Comparison of ENCODE assay signal across 1 cellular context in the genomic region with DNA sequence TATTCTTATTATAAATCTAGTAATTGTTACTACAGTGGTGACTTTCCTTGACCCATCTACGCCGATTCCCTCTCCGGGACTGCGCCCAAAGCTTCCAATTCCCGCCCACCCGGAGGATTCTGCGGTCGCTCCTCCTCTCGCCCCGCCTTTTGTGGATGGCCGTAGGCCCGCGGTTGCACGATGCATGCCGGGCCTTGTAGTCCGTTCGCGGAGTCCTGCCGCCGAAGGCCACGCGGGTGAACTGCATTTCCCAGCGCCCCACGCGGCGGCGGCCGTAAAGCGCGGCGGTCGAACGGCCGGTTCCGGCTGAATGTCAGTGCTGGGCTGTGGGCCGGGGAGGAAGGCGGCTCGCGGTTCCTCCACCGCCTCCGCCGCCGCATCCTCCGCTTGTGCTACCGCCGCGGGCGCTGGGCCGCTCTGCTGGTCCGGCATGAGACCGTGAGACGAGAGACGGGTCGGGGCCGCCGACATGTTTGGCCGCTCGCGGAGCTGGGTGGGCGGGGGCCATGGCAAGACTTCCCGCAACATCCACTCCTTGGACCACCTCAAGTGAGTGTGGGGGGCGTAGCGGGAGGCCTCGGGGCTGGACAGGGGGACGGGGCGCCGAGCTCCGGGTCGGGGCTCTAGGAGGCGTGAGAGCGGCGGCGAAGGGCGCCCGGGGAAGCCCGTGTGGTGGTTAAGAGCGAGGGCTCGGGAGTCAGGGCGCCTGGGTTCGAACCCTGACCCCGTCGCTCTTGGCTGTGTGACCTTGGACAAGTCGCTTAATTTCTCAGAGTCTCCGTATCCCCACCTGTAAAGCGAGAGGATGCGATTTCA.
TF ChIP-seq lines count a peak whose summit lies in the region.

A gene with protein sequence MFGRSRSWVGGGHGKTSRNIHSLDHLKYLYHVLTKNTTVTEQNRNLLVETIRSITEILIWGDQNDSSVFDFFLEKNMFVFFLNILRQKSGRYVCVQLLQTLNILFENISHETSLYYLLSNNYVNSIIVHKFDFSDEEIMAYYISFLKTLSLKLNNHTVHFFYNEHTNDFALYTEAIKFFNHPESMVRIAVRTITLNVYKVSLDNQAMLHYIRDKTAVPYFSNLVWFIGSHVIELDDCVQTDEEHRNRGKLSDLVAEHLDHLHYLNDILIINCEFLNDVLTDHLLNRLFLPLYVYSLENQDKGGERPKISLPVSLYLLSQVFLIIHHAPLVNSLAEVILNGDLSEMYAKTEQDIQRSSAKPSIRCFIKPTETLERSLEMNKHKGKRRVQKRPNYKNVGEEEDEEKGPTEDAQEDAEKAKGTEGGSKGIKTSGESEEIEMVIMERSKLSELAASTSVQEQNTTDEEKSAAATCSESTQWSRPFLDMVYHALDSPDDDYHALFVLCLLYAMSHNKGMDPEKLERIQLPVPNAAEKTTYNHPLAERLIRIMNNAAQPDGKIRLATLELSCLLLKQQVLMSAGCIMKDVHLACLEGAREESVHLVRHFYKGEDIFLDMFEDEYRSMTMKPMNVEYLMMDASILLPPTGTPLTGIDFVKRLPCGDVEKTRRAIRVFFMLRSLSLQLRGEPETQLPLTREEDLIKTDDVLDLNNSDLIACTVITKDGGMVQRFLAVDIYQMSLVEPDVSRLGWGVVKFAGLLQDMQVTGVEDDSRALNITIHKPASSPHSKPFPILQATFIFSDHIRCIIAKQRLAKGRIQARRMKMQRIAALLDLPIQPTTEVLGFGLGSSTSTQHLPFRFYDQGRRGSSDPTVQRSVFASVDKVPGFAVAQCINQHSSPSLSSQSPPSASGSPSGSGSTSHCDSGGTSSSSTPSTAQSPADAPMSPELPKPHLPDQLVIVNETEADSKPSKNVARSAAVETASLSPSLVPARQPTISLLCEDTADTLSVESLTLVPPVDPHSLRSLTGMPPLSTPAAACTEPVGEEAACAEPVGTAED (plus strand): TSS at position 316 of the 816 bp plus-strand sequence. CDS start 154 bp downstream, at position 470.

TF ChIP-seq in HEK293, 187 proteins besides CTCF, POLR2A, EP300 and RAD21 (continued from another document and continues in another):
- TF ChIP-seq, protein P1, sequence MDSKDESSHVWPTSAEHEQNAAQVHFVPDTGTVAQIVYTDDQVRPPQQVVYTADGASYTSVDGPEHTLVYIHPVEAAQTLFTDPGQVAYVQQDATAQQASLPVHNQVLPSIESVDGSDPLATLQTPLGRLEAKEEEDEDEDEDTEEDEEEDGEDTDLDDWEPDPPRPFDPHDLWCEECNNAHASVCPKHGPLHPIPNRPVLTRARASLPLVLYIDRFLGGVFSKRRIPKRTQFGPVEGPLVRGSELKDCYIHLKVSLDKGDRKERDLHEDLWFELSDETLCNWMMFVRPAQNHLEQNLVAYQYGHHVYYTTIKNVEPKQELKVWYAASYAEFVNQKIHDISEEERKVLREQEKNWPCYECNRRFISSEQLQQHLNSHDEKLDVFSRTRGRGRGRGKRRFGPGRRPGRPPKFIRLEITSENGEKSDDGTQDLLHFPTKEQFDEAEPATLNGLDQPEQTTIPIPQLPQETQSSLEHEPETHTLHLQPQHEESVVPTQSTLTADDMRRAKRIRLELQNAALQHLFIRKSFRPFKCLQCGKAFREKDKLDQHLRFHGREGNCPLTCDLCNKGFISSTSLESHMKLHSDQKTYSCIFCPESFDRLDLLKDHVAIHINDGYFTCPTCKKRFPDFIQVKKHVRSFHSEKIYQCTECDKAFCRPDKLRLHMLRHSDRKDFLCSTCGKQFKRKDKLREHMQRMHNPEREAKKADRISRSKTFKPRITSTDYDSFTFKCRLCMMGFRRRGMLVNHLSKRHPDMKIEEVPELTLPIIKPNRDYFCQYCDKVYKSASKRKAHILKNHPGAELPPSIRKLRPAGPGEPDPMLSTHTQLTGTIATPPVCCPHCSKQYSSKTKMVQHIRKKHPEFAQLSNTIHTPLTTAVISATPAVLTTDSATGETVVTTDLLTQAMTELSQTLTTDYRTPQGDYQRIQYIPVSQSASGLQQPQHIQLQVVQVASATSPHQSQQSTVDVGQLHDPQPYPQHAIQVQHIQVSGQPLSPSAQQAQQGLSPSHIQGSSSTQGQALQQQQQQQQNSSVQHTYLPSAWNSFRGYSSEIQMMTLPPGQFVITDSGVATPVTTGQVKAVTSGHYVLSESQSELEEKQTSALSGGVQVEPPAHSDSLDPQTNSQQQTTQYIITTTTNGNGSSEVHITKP (tag by site-specific recombination; IDR thresholded peaks at IDR 0.05), result peak; percentile 65
- TF ChIP-seq ZFP41 (tag by site-specific recombination; IDR thresholded peaks at IDR 0.05; ENCODE audit: borderline replicate concordance) (no peak), HOXC10 (CRISPR knock-in tag; IDR thresholded peaks at IDR 0.05) (no peak), PRDM1 (tag by site-specific recombination; IDR thresholded peaks at IDR 0.05) (no peak), ZNF248 (tag by site-specific recombination; IDR thresholded peaks at IDR 0.05) (no peak), SP3 (tag by site-specific recombination; IDR thresholded peaks at IDR 0.05) (peak; percentile 99), ZNF133 (tag by site-specific recombination; IDR thresholded peaks at IDR 0.05) (no peak), ZNF837 (tag by site-specific recombination; IDR thresholded peaks at IDR 0.05) (no peak), ZNF792 (tag by site-specific recombination; IDR thresholded peaks at IDR 0.05) (no peak), ZBTB48 (tag by site-specific recombination; IDR thresholded peaks at IDR 0.05) (no peak), ZNF510 (tag by site-specific recombination; IDR thresholded peaks at IDR 0.05; ENCODE audit: insufficient replicate concordance) (no peak), ZNF585B (tag by site-specific recombination; IDR thresholded peaks at IDR 0.05) (no peak), ZSCAN23 (tag by site-specific recombination; IDR thresholded peaks at IDR 0.05) (no peak), ZNF214 (tag by site-specific recombination; IDR thresholded peaks at IDR 0.05; ENCODE audit: borderline replicate concordance) (no peak), ZNF747 (tag by site-specific recombination; IDR thresholded peaks at IDR 0.05) (no peak), EGR2 (tag by site-specific recombination; IDR thresholded peaks at IDR 0.05; ENCODE audit: low read depth) (peak; percentile 91), ZNF664 (tag by site-specific recombination; IDR thresholded peaks at IDR 0.05) (no peak), ZNF416 (tag by site-specific recombination; IDR thresholded peaks at IDR 0.05) (no peak), ZNF274 (IDR thresholded peaks at IDR 0.05; ENCODE audit: low read length) (no peak), ZNF274 (tag by site-specific recombination; IDR thresholded peaks at IDR 0.05; ENCODE audit: borderline replicate concordance) (no peak), ZNF548 (tag by site-specific recombination; IDR thresholded peaks at IDR 0.05) (no peak), SP2 (tag by site-specific recombination; IDR thresholded peaks at IDR 0.05) (peak; percentile 96), ZNF157 (tag by site-specific recombination; IDR thresholded peaks at IDR 0.05) (no peak), ZNF140 (tag by site-specific recombination; IDR thresholded peaks at IDR 0.05) (no peak), ZNF302 (tag by site-specific recombination; IDR thresholded peaks at IDR 0.05; ENCODE audit: low read depth) (no peak), ZNF701 (tag by site-specific recombination; IDR thresholded peaks at IDR 0.05) (no peak), ZNF426 (tag by site-specific recombination; IDR thresholded peaks at IDR 0.05) (no peak)
- TF ChIP-seq, protein P2, sequence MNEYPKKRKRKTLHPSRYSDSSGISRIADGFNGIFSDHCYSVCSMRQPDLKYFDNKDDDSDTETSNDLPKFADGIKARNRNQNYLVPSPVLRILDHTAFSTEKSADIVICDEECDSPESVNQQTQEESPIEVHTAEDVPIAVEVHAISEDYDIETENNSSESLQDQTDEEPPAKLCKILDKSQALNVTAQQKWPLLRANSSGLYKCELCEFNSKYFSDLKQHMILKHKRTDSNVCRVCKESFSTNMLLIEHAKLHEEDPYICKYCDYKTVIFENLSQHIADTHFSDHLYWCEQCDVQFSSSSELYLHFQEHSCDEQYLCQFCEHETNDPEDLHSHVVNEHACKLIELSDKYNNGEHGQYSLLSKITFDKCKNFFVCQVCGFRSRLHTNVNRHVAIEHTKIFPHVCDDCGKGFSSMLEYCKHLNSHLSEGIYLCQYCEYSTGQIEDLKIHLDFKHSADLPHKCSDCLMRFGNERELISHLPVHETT (tag by site-specific recombination; IDR thresholded peaks at IDR 0.05), result peak; percentile 66
- TF ChIP-seq, protein P3, sequence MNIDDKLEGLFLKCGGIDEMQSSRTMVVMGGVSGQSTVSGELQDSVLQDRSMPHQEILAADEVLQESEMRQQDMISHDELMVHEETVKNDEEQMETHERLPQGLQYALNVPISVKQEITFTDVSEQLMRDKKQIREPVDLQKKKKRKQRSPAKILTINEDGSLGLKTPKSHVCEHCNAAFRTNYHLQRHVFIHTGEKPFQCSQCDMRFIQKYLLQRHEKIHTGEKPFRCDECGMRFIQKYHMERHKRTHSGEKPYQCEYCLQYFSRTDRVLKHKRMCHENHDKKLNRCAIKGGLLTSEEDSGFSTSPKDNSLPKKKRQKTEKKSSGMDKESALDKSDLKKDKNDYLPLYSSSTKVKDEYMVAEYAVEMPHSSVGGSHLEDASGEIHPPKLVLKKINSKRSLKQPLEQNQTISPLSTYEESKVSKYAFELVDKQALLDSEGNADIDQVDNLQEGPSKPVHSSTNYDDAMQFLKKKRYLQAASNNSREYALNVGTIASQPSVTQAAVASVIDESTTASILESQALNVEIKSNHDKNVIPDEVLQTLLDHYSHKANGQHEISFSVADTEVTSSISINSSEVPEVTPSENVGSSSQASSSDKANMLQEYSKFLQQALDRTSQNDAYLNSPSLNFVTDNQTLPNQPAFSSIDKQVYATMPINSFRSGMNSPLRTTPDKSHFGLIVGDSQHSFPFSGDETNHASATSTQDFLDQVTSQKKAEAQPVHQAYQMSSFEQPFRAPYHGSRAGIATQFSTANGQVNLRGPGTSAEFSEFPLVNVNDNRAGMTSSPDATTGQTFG (tag by site-specific recombination; IDR thresholded peaks at IDR 0.05; ENCODE audit: borderline replicate concordance), result no peak
- TF ChIP-seq, protein P4, sequence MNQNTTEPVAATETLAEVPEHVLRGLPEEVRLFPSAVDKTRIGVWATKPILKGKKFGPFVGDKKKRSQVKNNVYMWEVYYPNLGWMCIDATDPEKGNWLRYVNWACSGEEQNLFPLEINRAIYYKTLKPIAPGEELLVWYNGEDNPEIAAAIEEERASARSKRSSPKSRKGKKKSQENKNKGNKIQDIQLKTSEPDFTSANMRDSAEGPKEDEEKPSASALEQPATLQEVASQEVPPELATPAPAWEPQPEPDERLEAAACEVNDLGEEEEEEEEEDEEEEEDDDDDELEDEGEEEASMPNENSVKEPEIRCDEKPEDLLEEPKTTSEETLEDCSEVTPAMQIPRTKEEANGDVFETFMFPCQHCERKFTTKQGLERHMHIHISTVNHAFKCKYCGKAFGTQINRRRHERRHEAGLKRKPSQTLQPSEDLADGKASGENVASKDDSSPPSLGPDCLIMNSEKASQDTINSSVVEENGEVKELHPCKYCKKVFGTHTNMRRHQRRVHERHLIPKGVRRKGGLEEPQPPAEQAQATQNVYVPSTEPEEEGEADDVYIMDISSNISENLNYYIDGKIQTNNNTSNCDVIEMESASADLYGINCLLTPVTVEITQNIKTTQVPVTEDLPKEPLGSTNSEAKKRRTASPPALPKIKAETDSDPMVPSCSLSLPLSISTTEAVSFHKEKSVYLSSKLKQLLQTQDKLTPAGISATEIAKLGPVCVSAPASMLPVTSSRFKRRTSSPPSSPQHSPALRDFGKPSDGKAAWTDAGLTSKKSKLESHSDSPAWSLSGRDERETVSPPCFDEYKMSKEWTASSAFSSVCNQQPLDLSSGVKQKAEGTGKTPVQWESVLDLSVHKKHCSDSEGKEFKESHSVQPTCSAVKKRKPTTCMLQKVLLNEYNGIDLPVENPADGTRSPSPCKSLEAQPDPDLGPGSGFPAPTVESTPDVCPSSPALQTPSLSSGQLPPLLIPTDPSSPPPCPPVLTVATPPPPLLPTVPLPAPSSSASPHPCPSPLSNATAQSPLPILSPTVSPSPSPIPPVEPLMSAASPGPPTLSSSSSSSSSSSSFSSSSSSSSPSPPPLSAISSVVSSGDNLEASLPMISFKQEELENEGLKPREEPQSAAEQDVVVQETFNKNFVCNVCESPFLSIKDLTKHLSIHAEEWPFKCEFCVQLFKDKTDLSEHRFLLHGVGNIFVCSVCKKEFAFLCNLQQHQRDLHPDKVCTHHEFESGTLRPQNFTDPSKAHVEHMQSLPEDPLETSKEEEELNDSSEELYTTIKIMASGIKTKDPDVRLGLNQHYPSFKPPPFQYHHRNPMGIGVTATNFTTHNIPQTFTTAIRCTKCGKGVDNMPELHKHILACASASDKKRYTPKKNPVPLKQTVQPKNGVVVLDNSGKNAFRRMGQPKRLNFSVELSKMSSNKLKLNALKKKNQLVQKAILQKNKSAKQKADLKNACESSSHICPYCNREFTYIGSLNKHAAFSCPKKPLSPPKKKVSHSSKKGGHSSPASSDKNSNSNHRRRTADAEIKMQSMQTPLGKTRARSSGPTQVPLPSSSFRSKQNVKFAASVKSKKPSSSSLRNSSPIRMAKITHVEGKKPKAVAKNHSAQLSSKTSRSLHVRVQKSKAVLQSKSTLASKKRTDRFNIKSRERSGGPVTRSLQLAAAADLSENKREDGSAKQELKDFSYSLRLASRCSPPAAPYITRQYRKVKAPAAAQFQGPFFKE (tag by site-specific recombination; IDR thresholded peaks at IDR 0.05; ENCODE audit: borderline replicate concordance), result no peak
- TF ChIP-seq, protein P5, sequence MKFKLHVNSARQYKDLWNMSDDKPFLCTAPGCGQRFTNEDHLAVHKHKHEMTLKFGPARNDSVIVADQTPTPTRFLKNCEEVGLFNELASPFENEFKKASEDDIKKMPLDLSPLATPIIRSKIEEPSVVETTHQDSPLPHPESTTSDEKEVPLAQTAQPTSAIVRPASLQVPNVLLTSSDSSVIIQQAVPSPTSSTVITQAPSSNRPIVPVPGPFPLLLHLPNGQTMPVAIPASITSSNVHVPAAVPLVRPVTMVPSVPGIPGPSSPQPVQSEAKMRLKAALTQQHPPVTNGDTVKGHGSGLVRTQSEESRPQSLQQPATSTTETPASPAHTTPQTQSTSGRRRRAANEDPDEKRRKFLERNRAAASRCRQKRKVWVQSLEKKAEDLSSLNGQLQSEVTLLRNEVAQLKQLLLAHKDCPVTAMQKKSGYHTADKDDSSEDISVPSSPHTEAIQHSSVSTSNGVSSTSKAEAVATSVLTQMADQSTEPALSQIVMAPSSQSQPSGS (tag by site-specific recombination; IDR thresholded peaks at IDR 0.05; ENCODE audit: low read depth), result no peak
- TF ChIP-seq, protein P6, sequence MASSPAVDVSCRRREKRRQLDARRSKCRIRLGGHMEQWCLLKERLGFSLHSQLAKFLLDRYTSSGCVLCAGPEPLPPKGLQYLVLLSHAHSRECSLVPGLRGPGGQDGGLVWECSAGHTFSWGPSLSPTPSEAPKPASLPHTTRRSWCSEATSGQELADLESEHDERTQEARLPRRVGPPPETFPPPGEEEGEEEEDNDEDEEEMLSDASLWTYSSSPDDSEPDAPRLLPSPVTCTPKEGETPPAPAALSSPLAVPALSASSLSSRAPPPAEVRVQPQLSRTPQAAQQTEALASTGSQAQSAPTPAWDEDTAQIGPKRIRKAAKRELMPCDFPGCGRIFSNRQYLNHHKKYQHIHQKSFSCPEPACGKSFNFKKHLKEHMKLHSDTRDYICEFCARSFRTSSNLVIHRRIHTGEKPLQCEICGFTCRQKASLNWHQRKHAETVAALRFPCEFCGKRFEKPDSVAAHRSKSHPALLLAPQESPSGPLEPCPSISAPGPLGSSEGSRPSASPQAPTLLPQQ (tag by site-specific recombination; IDR thresholded peaks at IDR 0.05), result peak; percentile 72
- TF ChIP-seq, protein P7, sequence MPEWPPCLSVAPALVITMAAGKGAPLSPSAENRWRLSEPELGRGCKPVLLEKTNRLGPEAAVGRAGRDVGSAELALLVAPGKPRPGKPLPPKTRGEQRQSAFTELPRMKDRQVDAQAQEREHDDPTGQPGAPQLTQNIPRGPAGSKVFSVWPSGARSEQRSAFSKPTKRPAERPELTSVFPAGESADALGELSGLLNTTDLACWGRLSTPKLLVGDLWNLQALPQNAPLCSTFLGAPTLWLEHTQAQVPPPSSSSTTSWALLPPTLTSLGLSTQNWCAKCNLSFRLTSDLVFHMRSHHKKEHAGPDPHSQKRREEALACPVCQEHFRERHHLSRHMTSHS (tag by site-specific recombination; IDR thresholded peaks at IDR 0.05), result no peak
